ENCODE assay signal across 25 cellular contexts in the genomic region with DNA sequence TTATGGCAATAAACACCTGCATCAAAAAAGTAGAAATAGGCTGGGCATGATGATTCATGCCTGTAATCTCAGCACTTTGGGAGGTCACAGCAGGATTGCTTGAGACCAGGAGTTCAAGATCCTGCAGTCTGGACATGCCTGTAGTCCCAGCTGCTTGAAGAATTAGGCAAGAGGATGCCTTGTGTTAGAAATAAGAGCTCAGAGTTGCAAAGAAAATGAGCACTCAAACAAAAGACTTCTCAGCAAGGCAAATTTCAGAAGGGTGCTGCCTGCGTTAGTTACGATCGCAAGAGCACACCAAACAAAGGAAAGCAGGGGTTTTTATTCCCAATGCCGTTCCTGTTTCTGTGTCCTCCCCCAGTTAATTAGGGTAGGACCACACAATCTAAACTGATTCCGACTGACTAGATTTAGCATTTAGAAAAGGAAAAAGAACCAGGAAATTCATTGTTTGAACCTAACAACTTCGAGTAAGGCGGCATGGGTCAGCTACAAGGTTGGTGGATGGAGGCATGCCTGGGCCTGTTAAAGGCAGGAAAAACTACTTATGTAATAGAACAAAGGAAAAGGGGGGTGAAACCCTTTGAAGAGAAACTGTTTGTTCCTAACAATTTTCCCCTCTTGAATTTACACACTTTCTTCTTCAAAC. TPM values are rescaled to one million over a fixed set of nuclear protein-coding genes. Genes with fewer than 3 reads are reported as not detected.
DNase-seq lines count a peak whose midpoint lies in the region; ATAC-seq and TF ChIP-seq lines count a peak whose summit lies in the region.
"Had no signal": no experiment of that assay in that cellular context is flagged by ENCODE, and none has a peak within 500 bp of the region (broad histone marks: within the 10 kb centered on the region; RNA-seq: fewer than 3 reads in every experiment).

No MANE protein-coding gene starts in this region.

- H3K4me2 ChIP-seq in BLaER1: no peak overlapping the region

- H3K36me3 ChIP-seq in BLaER1: peaks cover 78% of the 10 kb centered on the region
- H3K36me3 ChIP-seq: BE2C had no signal

- no peaks in the 10 kb centered on the region for H3K27me3 ChIP-seq in BLaER1
- H3K27me3 ChIP-seq: BE2C, spleen had no signal

- H3K9me3 ChIP-seq in BLaER1: peaks cover 90% of the 10 kb centered on the region
- H3K9me3 ChIP-seq: BE2C had no signal

- H3K9ac ChIP-seq in BLaER1: no peak overlapping the region

- peaks cover 2% of the 10 kb centered on the region; the same call in 1 of the 2 replicates for H4K20me1 ChIP-seq in BLaER1

- DNase-seq in LoVo (ENCODE audit: low spot score): peak; percentile 26
- no peak for DNase-seq in chondrocyte (ENCODE audit: low spot score)
- peak; percentile 61 for DNase-seq in islet precursor cell
- no peak for DNase-seq in stimulated activated effector memory CD8-positive, alpha-beta T cell treated with anti-CD3 and anti-CD28 coated beads, Interleukin-12 subunit alpha, Interleukin-12 subunit beta, amount 100 ng/mL, for 72 hours (ENCODE audit: low spot score in 2 of 2)
- DNase-seq: activated CD4-positive, alpha-beta T cell treated with anti-CD3 and anti-CD28 coated beads, Interleukin-2, amount 50 U/mL, for 4 hours; activated CD8-positive, alpha-beta memory T cell treated with anti-CD3 and anti-CD28 coated beads, Interleukin-2, amount 50 U/mL, for 4 hours; anterior cingulate cortex; BE2C; DMS153; Kasumi-1; naive thymus-derived CD8-positive, alpha-beta T cell; NCI-H1048; NCI-H1694; NCI-H2171 treated with DMSO at 0.1 percent for 48 hours; NCI-H524; SHP77 treated with DMSO at 0.1 percent for 48 hours; spleen; SW 1271 had no signal

- H3K27ac ChIP-seq in BLaER1: no peak overlapping the region
- H3K27ac ChIP-seq: spleen had no signal

- peak overlapping the region; percentile 13; the same call in 1 of the 2 replicates for H3K4me3 ChIP-seq in BLaER1
- H3K4me3 ChIP-seq: spleen had no signal

- peaks cover 56% of the 10 kb centered on the region for H3K4me1 Mint-ChIP-seq in chondrocyte (ENCODE audit: low read depth)
- H3K4me1 Mint-ChIP-seq in stimulated activated effector memory CD8-positive, alpha-beta T cell treated with anti-CD3 and anti-CD28 coated beads, Interleukin-12 subunit alpha, Interleukin-12 subunit beta, amount 100 ng/mL, for 72 hours: peaks cover 37% of the 10 kb centered on the region

- peaks cover 33% of the 10 kb centered on the region for H3K9me3 Mint-ChIP-seq in chondrocyte (ENCODE audit: low read depth)
- H3K9me3 Mint-ChIP-seq in stimulated activated effector memory CD8-positive, alpha-beta T cell treated with anti-CD3 and anti-CD28 coated beads, Interleukin-12 subunit alpha, Interleukin-12 subunit beta, amount 100 ng/mL, for 72 hours: peaks cover 31% of the 10 kb centered on the region

- no peaks in the 10 kb centered on the region for H3K4me1 ChIP-seq in BLaER1

- ATAC-seq in GM19467 (IDR thresholded peaks at IDR 0.05; ENCODE audit: unreplicated experiment): no peak
- ATAC-seq in HG03571 (IDR thresholded peaks at IDR 0.05; ENCODE audit: unreplicated experiment): no peak
- ATAC-seq in stimulated activated effector memory CD8-positive, alpha-beta T cell treated with anti-CD3 and anti-CD28 coated beads, Interleukin-12 subunit alpha, Interleukin-12 subunit beta, amount 100 ng/mL, for 72 hours: no peak
- no peak for ATAC-seq in HG03439 (IDR thresholded peaks at IDR 0.05; ENCODE audit: unreplicated experiment)
- ATAC-seq: naive thymus-derived CD8-positive, alpha-beta T cell had no signal

- H3K27me3 Mint-ChIP-seq in chondrocyte (ENCODE audit: low read depth): no peaks in the 10 kb centered on the region
- H3K27me3 Mint-ChIP-seq: activated naive CD4-positive, alpha-beta T cell treated with anti-CD3 and anti-CD28 coated beads, Interleukin-2, amount 50 U/mL, for 24 hours; naive thymus-derived CD8-positive, alpha-beta T cell; type B pancreatic cell had no signal

- H3K36me3 Mint-ChIP-seq in chondrocyte (ENCODE audit: low read depth): peaks cover 37% of the 10 kb centered on the region
- peaks cover 14% of the 10 kb centered on the region for H3K36me3 Mint-ChIP-seq in stimulated activated effector memory CD8-positive, alpha-beta T cell treated with anti-CD3 and anti-CD28 coated beads, Interleukin-12 subunit alpha, Interleukin-12 subunit beta, amount 100 ng/mL, for 72 hours

- H3K4me3 Mint-ChIP-seq in chondrocyte (ENCODE audit: unreplicated experiment): no peak overlapping the region
- no peak overlapping the region for H3K4me3 Mint-ChIP-seq in stimulated activated effector memory CD8-positive, alpha-beta T cell treated with anti-CD3 and anti-CD28 coated beads, Interleukin-12 subunit alpha, Interleukin-12 subunit beta, amount 100 ng/mL, for 72 hours
- H3K4me3 Mint-ChIP-seq: activated naive CD4-positive, alpha-beta T cell treated with anti-CD3 and anti-CD28 coated beads, Interleukin-2, amount 50 U/mL, for 24 hours; activated T-helper 1 cell treated with anti-CD3 and anti-CD28 coated beads, Interleukin-12 subunit alpha, Interleukin-12 subunit beta, Interleukin-2, Interleukin-4 antibody, amounts not matched to agents 30 ng/mL and 10 ng/mL and 1 ng/mL, durations not matched to agents 14 hours and 24 hours and 36 hours; naive thymus-derived CD8-positive, alpha-beta T cell; type B pancreatic cell had no signal

- peak overlapping the region; percentile 25 for H3K27ac Mint-ChIP-seq in chondrocyte (ENCODE audit: unreplicated experiment)
- no peak overlapping the region for H3K27ac Mint-ChIP-seq in stimulated activated effector memory CD8-positive, alpha-beta T cell treated with anti-CD3 and anti-CD28 coated beads, Interleukin-12 subunit alpha, Interleukin-12 subunit beta, amount 100 ng/mL, for 72 hours
- H3K27ac Mint-ChIP-seq: activated naive CD4-positive, alpha-beta T cell treated with anti-CD3 and anti-CD28 coated beads, Interleukin-2, amount 50 U/mL, for 24 hours; activated T-helper 1 cell treated with anti-CD3 and anti-CD28 coated beads, Interleukin-12 subunit alpha, Interleukin-12 subunit beta, Interleukin-2, Interleukin-4 antibody, amounts not matched to agents 30 ng/mL and 10 ng/mL and 1 ng/mL, durations not matched to agents 14 hours and 24 hours and 36 hours; type B pancreatic cell had no signal

- TF ChIP-seq CTCF in chondrocyte (IDR thresholded peaks at IDR 0.05): no peak

RNA-seq across cellular contexts. Expression of gene DLG1, which starts 55.5 kb away (rescaled TPM):
- 117 to 166 TPM (median 157 TPM) in 3 replicates for total RNA-seq in chondrocyte

Comparison
In these comparisons a context has a peak if more than half of its experiments do, and no peak if none do; other contexts are left out.
1. DNase-seq: peak in LoVo (single experiment) and islet precursor cell (single experiment); none in chondrocyte (single experiment) and stimulated activated effector memory CD8-positive, alpha-beta T cell treated with anti-CD3 and anti-CD28 coated beads, Interleukin-12 subunit alpha, Interleukin-12 subunit beta, amount 100 ng/mL, for 72 hours (0 of 2).